1 cellular context compared by ENCODE assay signal in the genomic region with DNA sequence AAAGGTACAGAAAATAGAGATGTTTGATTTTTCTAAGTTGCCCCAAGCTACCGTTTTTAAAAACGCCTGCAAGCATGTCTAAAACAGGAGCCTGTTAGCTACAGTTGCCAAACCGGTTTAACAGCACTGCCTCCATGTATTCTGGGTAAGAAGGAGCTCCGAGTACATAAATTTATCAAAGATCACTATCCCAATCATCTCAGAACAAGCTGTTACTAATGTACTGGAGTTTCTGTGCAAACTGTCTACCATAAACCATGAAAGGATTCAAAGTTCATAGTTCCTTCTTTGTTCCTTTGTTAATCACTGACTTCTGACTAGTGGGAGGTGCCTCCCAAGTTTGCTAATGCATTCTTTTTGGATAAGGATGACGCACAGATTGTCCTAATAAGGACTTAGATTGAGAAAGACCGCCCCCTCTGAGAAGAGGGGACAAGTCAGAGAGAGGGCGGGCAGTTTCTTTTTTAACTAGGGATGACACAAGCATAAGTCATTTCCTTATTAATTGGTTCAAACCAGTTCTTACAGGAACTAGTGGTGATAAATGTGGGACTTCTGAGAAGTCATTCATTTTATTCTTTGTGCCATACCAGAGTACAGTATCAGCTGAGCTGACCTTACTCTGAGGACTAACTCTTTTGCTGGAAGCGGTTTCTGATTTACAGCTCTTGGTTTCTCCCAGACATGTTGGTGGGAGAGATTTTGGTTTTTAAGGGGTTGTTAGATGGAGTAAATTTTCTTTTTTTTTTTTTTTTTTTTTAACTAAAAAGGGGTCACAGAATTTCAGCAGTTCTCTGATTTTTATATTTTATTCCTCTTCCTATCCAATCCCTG.
TF ChIP-seq lines count a peak whose summit lies in the region.

No MANE protein-coding gene starts in this region.

TF ChIP-seq in HepG2, 621 proteins besides CTCF, POLR2A, EP300 and RAD21 (continued from another document and continues in another):
- TF ChIP-seq, protein P1, sequence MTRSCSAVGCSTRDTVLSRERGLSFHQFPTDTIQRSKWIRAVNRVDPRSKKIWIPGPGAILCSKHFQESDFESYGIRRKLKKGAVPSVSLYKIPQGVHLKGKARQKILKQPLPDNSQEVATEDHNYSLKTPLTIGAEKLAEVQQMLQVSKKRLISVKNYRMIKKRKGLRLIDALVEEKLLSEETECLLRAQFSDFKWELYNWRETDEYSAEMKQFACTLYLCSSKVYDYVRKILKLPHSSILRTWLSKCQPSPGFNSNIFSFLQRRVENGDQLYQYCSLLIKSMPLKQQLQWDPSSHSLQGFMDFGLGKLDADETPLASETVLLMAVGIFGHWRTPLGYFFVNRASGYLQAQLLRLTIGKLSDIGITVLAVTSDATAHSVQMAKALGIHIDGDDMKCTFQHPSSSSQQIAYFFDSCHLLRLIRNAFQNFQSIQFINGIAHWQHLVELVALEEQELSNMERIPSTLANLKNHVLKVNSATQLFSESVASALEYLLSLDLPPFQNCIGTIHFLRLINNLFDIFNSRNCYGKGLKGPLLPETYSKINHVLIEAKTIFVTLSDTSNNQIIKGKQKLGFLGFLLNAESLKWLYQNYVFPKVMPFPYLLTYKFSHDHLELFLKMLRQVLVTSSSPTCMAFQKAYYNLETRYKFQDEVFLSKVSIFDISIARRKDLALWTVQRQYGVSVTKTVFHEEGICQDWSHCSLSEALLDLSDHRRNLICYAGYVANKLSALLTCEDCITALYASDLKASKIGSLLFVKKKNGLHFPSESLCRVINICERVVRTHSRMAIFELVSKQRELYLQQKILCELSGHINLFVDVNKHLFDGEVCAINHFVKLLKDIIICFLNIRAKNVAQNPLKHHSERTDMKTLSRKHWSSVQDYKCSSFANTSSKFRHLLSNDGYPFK (CRISPR knock-in tag; IDR thresholded peaks at IDR 0.05; ENCODE audit: borderline replicate concordance), result no peak
- TF ChIP-seq ZNF430 (CRISPR knock-in tag; IDR thresholded peaks at IDR 0.05) (0 out of 2 replicates have a peak, but pooled peaks have one; percentile 61), FOSL2 (CRISPR knock-in tag; IDR thresholded peaks at IDR 0.05) (peak; percentile 98), SOX5 (CRISPR knock-in tag; IDR thresholded peaks at IDR 0.05; ENCODE audit: borderline replicate concordance) (peak; percentile 99), ZNF251 (CRISPR knock-in tag; IDR thresholded peaks at IDR 0.05) (no peak), SNAPC2 (CRISPR knock-in tag; IDR thresholded peaks at IDR 0.05) (no peak), NFAT5 (CRISPR knock-in tag; IDR thresholded peaks at IDR 0.05) (no peak), PPARG (CRISPR knock-in tag; conservative IDR thresholded peaks at IDR 0.05) (peak; percentile 76), HNF4G (IDR thresholded peaks at IDR 0.05; ENCODE audit: borderline replicate concordance, low read depth, low read length) (peak; percentile 92), HNF4G (CRISPR knock-in tag; IDR thresholded peaks at IDR 0.05; ENCODE audit: borderline replicate concordance, low read depth) (peak; percentile 69; the same call in 1 of the 2 replicates), MED13 (CRISPR knock-in tag; IDR thresholded peaks at IDR 0.05) (peak; percentile 89), MXI1 (IDR thresholded peaks at IDR 0.05; ENCODE audit: borderline replicate concordance, low read depth, low read length) (peak; percentile 48; the same call in 1 of the 3 replicates), NCOA2 (CRISPR knock-in tag; IDR thresholded peaks at IDR 0.05) (peak; percentile 94), ZNF616 (CRISPR knock-in tag; IDR thresholded peaks at IDR 0.05; ENCODE audit: low read depth) (0 out of 2 replicates have a peak, but pooled peaks have one; percentile 24), ZBTB21 (CRISPR knock-in tag; IDR thresholded peaks at IDR 0.05) (peak; percentile 81), ZNF232 (CRISPR knock-in tag; IDR thresholded peaks at IDR 0.05; ENCODE audit: borderline replicate concordance) (no peak), CHCHD3 (CRISPR knock-in tag; IDR thresholded peaks at IDR 0.05) (no peak), TEAD3 (CRISPR knock-in tag; optimal IDR thresholded peaks at IDR 0.05; ENCODE audit: borderline replicate concordance) (peak; percentile 82), ZKSCAN8 (CRISPR knock-in tag; IDR thresholded peaks at IDR 0.05; ENCODE audit: borderline replicate concordance) (peak; percentile 81), ZNF780A (CRISPR knock-in tag; IDR thresholded peaks at IDR 0.05) (0 out of 2 replicates have a peak, but pooled peaks have one; percentile 21), GABPA (IDR thresholded peaks at IDR 0.05; ENCODE audit: low read depth, low read length) (no peak), GABPA (CRISPR knock-in tag; IDR thresholded peaks at IDR 0.05; ENCODE audit: low read depth) (peak; percentile 76), TCF7 (IDR thresholded peaks at IDR 0.05; ENCODE audit: low read depth) (peak; percentile 90), RCOR2 (CRISPR knock-in tag; IDR thresholded peaks at IDR 0.05) (peak; percentile 69), TARDBP (CRISPR knock-in tag; IDR thresholded peaks at IDR 0.05) (peak; percentile 74; the same call in 1 of the 2 replicates), NCOA5 (CRISPR knock-in tag; IDR thresholded peaks at IDR 0.05) (no peak), ZFP90 (CRISPR knock-in tag; IDR thresholded peaks at IDR 0.05; ENCODE audit: borderline replicate concordance) (peak; percentile 68; the same call in 1 of the 2 replicates), ZNF652 (CRISPR knock-in tag; IDR thresholded peaks at IDR 0.05; ENCODE audit: borderline replicate concordance, low read depth) (peak; percentile 67; the same call in 1 of the 2 replicates), ZNF276 (CRISPR knock-in tag; IDR thresholded peaks at IDR 0.05; ENCODE audit: low read depth) (no peak), TBX2 (CRISPR knock-in tag; IDR thresholded peaks at IDR 0.05; ENCODE audit: borderline replicate concordance) (peak; percentile 61; the same call in 1 of the 2 replicates), SIX4 (CRISPR knock-in tag; IDR thresholded peaks at IDR 0.05) (peak; percentile 78; the same call in 1 of the 2 replicates), STAT5B (CRISPR knock-in tag; IDR thresholded peaks at IDR 0.05) (peak; percentile 80; the same call in 1 of the 2 replicates), ZNF326 (CRISPR knock-in tag; IDR thresholded peaks at IDR 0.05; ENCODE audit: borderline replicate concordance) (no peak), ZNF678 (CRISPR knock-in tag; IDR thresholded peaks at IDR 0.05) (0 out of 2 replicates have a peak, but pooled peaks have one; percentile 22), DR1 (CRISPR knock-in tag; IDR thresholded peaks at IDR 0.05) (peak; percentile 87), YEATS2 (CRISPR knock-in tag; IDR thresholded peaks at IDR 0.05; ENCODE audit: borderline replicate concordance) (peak; percentile 58; the same call in 1 of the 2 replicates), POLR2AphosphoS5 (IDR thresholded peaks at IDR 0.05; ENCODE audit: low read depth, low read length) (peak; percentile 98), SNAPC5 (CRISPR knock-in tag; IDR thresholded peaks at IDR 0.05; ENCODE audit: borderline replicate concordance) (0 out of 2 replicates have a peak, but pooled peaks have one; percentile 10), ARNT2 (CRISPR knock-in tag; IDR thresholded peaks at IDR 0.05; ENCODE audit: low read depth) (peak; percentile 42; the same call in 1 of the 2 replicates), CCDC6 (CRISPR knock-in tag; IDR thresholded peaks at IDR 0.05) (no peak), ZNF552 (CRISPR knock-in tag; IDR thresholded peaks at IDR 0.05; ENCODE audit: borderline replicate concordance) (no peak)
- TF ChIP-seq, protein P2, sequence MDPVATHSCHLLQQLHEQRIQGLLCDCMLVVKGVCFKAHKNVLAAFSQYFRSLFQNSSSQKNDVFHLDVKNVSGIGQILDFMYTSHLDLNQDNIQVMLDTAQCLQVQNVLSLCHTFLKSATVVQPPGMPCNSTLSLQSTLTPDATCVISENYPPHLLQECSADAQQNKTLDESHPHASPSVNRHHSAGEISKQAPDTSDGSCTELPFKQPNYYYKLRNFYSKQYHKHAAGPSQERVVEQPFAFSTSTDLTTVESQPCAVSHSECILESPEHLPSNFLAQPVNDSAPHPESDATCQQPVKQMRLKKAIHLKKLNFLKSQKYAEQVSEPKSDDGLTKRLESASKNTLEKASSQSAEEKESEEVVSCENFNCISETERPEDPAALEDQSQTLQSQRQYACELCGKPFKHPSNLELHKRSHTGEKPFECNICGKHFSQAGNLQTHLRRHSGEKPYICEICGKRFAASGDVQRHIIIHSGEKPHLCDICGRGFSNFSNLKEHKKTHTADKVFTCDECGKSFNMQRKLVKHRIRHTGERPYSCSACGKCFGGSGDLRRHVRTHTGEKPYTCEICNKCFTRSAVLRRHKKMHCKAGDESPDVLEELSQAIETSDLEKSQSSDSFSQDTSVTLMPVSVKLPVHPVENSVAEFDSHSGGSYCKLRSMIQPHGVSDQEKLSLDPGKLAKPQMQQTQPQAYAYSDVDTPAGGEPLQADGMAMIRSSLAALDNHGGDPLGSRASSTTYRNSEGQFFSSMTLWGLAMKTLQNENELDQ (CRISPR knock-in tag; IDR thresholded peaks at IDR 0.05; ENCODE audit: borderline replicate concordance), result no peak
- TF ChIP-seq, protein P3, sequence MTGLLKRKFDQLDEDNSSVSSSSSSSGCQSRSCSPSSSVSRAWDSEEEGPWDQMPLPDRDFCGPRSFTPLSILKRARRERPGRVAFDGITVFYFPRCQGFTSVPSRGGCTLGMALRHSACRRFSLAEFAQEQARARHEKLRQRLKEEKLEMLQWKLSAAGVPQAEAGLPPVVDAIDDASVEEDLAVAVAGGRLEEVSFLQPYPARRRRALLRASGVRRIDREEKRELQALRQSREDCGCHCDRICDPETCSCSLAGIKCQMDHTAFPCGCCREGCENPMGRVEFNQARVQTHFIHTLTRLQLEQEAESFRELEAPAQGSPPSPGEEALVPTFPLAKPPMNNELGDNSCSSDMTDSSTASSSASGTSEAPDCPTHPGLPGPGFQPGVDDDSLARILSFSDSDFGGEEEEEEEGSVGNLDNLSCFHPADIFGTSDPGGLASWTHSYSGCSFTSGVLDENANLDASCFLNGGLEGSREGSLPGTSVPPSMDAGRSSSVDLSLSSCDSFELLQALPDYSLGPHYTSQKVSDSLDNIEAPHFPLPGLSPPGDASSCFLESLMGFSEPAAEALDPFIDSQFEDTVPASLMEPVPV (CRISPR knock-in tag; IDR thresholded peaks at IDR 0.05), result no peak
- TF ChIP-seq, protein P4, sequence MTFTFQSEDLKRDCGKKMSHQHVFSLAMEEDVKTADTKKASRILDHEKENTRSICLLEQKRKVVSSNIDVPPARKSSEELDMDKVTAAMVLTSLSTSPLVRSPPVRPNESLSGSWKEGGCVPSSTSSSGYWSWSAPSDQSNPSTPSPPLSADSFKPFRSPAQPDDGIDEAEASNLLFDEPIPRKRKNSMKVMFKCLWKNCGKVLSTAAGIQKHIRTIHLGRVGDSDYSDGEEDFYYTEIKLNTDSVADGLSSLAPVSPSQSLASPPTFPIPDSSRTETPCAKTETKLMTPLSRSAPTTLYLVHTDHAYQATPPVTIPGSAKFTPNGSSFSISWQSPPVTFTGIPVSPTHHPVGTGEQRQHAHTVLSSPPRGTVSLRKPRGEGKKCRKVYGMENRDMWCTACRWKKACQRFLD (CRISPR knock-in tag; IDR thresholded peaks at IDR 0.05; ENCODE audit: borderline replicate concordance), result no peak
- TF ChIP-seq, protein P5, sequence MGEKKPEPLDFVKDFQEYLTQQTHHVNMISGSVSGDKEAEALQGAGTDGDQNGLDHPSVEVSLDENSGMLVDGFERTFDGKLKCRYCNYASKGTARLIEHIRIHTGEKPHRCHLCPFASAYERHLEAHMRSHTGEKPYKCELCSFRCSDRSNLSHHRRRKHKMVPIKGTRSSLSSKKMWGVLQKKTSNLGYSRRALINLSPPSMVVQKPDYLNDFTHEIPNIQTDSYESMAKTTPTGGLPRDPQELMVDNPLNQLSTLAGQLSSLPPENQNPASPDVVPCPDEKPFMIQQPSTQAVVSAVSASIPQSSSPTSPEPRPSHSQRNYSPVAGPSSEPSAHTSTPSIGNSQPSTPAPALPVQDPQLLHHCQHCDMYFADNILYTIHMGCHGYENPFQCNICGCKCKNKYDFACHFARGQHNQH (CRISPR knock-in tag; IDR thresholded peaks at IDR 0.05), result peak; percentile 79
